ENCODE assay signal across 26 cellular contexts in genomic region chr15:51444112-51444511, GRCh38.
"Had no signal": no experiment of that assay in that cellular context is flagged by ENCODE, and none has a peak within 500 bp of the region (broad histone marks: within the 10 kb centered on the region; RNA-seq: fewer than 3 reads in every experiment).

No MANE protein-coding gene starts in this region.

- DNase-seq: activated B cell treated with CpG ODN at 0.5 μM for 24 hours; activated CD4-positive, alpha-beta T cell treated with anti-CD3 and anti-CD28 coated beads for 48 hours; activated CD4-positive, alpha-beta T cell treated with anti-CD3 and anti-CD28 coated beads, Interleukin-2, amount 50 U/mL, for 1 hour; activated CD4-positive, alpha-beta T cell treated with anti-CD3 and anti-CD28 coated beads, Interleukin-2, amount 50 U/mL, for 48 hours; activated CD8-positive, alpha-beta memory T cell treated with anti-CD3 and anti-CD28 coated beads for 24 hours; activated CD8-positive, alpha-beta T cell treated with anti-CD3 and anti-CD28 coated beads for 36 hours; activated effector memory CD4-positive, alpha-beta T cell treated with Interleukin-2 at 50 U/mL for 16 hours; activated gamma-delta T cell treated with Interleukin-2 at 50 U/mL for 16 hours; activated naive CD4-positive, alpha-beta T cell treated with anti-CD3 and anti-CD28 coated beads, Interleukin-2, amount 50 U/mL, for 16 hours; activated naive CD4-positive, alpha-beta T cell treated with Interleukin-2 at 50 U/mL for 16 hours; activated T-cell treated with anti-CD3 and anti-CD28 coated beads, Interleukin-2, amount 50 U/mL, for 4 hours; amygdala; central memory CD4-positive, alpha-beta T cell; cerebellar nuclear complex; colonic mucosa; effector CD8-positive, alpha-beta T cell; foreskin fibroblast; T-helper 17 cell; T1000; WERI-Rb-1 had no signal

- H3K4me1 ChIP-seq: breast epithelium, colonic mucosa had no signal

- H3K36me3 ChIP-seq: breast epithelium, colonic mucosa had no signal

- H3K4me3 ChIP-seq: breast epithelium, cardiac muscle cell, colonic mucosa had no signal

- H3K9me3 ChIP-seq: breast epithelium, colonic mucosa had no signal

- H3K27me3 ChIP-seq: breast epithelium, cardiac muscle cell, colonic mucosa had no signal

- FAIRE-seq: endometrium, frontal cortex had no signal

- ATAC-seq: activated CD4-positive, CD25-positive, alpha-beta regulatory T cell treated with anti-CD3 and anti-CD28 coated beads, Interleukin-2, amount 50 U/mL, for 24 hours; activated CD8-positive, alpha-beta T cell treated with anti-CD3 and anti-CD28 coated beads for 36 hours; activated T-cell treated with anti-CD3 and anti-CD28 coated beads, Interleukin-2, amount 50 U/mL, for 4 hours; activated T-helper 17 cell treated with anti-CD3 and anti-CD28 coated beads, Interleukin-2, amount 50 U/mL, for 72 hours; T-helper 17 cell had no signal

- H3K27ac ChIP-seq: breast epithelium, cardiac muscle cell, colonic mucosa, WERI-Rb-1 had no signal
